ENCODE assay signal across 9 cellular contexts in the genomic region with DNA sequence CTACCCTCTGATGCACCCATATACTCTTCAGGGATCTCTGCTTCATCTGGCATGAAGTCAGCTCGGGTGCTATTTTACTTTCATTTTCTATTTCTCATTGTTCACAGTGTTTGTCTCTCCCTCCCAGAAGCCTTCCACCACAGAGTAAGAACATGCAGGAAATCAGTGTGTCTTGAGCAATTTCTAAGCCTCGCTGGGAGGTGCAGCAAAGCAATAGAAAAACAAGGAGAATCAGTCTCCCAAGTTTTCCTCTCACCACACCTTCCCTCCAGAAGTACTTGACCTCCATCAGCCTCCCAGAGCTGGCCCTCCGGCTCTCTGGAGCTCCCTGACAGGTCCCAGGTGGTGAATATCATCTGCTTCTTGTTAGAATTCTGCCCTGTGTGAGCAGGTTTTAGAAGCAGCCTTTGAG.
DNase-seq lines count a peak whose midpoint lies in the region; ATAC-seq, FAIRE-seq and TF ChIP-seq lines count a peak whose summit lies in the region.
"Had no signal": no experiment of that assay in that cellular context is flagged by ENCODE, and none has a peak within 500 bp of the region (broad histone marks: within the 10 kb centered on the region; RNA-seq: fewer than 3 reads in every experiment).

No MANE protein-coding gene starts in this region.

- H3K4me1 Mint-ChIP-seq in T-helper 17 cell: peaks cover 6% of the 10 kb centered on the region

- H3K9me3 ChIP-seq in Karpas-422 (ENCODE audit: low read length) (no peaks in the 10 kb centered on the region; the same call in 1 of the 2 replicates), T-helper 17 cell (ENCODE audit: control insufficient read depth, low read length, poor library complexity, severe bottlenecking) (no peaks in the 10 kb centered on the region), pancreas (no peaks in the 10 kb centered on the region)

- DNase-seq in NCI-H510A treated with DMSO at 0.1 percent for 48 hours (lab: John Stamatoyannopoulos, UW) (peak; percentile 54), NCI-H510A (lab: John Stamatoyannopoulos, UW) (no peak), Karpas-422 (no peak), T-helper 17 cell (no peak), epithelial cell of proximal tubule (ENCODE audit: low read depth) (peak; percentile 23), pancreas (no peak)
- no peak for DNase-seq in stimulated activated CD4-positive, alpha-beta T cell treated with anti-CD3 and anti-CD28 coated beads, Interleukin-1b, Interleukin-23, amount 100 ng/mL, for 48 hours

- intact Hi-C loops in pancreas (cut with DNase I): no loop called here

- H3K27me3 Mint-ChIP-seq in T-helper 17 cell: peaks cover 4% of the 10 kb centered on the region

- no peaks in the 10 kb centered on the region for H4K20me1 ChIP-seq in Karpas-422 (ENCODE audit: insufficient read depth, low read depth, low read length)

- H3K27ac ChIP-seq in Karpas-422 (ENCODE audit: low read length): no peak overlapping the region
- H3K27ac ChIP-seq in pancreas: peak overlapping the region in 1 of 4 donors; percentile 8
- H3K27ac ChIP-seq: C4-2B had no signal

- peak overlapping the region; percentile 30; the same call in 1 of the 2 replicates for H3K4me3 ChIP-seq in Karpas-422 (ENCODE audit: low read length)
- peak overlapping the region; percentile 45 for H3K4me3 ChIP-seq in epithelial cell of proximal tubule (ENCODE audit: low read depth, low read length)
- peak overlapping the region in 3 of 4 donors; percentile 3 to 27 (median 24) for H3K4me3 ChIP-seq in pancreas

- WGBS in pancreas, 2 donors: 5 to 8% methylated on average over 3 of the region's 3 CpGs

- H3K4me1 ChIP-seq in Karpas-422 (ENCODE audit: low read length) (no peaks in the 10 kb centered on the region), pancreas (no peaks in the 10 kb centered on the region)

- ATAC-seq in GM21825 (IDR thresholded peaks at IDR 0.05; ENCODE audit: unreplicated experiment) (peak; percentile 99), T-helper 17 cell (peak; percentile 73), pancreas (peak; percentile 55 to 98 (median 87))

- H3K27ac Mint-ChIP-seq in T-helper 17 cell: peak overlapping the region; percentile 96

- H3K27me3 ChIP-seq in Karpas-422 (ENCODE audit: low read length): no peaks in the 10 kb centered on the region
- no peaks in the 10 kb centered on the region for H3K27me3 ChIP-seq in pancreas

- H3K79me2 ChIP-seq in Karpas-422 (ENCODE audit: low read length): no peaks in the 10 kb centered on the region

- TF ChIP-seq CTCF in epithelial cell of proximal tubule (conservative IDR thresholded peaks at IDR 0.05; ENCODE audit: low read depth, low read length) (no peak), pancreas (IDR thresholded peaks at IDR 0.05) (no peak)

- no peaks in the 10 kb centered on the region for H3K36me3 ChIP-seq in Karpas-422 (ENCODE audit: insufficient read depth, low read length)
- no peaks in the 10 kb centered on the region for H3K36me3 ChIP-seq in pancreas

- H3K4me2 ChIP-seq in Karpas-422 (ENCODE audit: low read depth, low read length, poor library complexity, severe bottlenecking): peak overlapping the region; percentile 39

- H2AFZ ChIP-seq in Karpas-422 (ENCODE audit: low read length): no peak overlapping the region

- H3K9ac ChIP-seq in Karpas-422 (ENCODE audit: low read length): 0 out of 2 replicates have a peak overlapping the region, but pooled peaks have one; percentile 33

- H3K4me3 Mint-ChIP-seq in T-helper 17 cell: peak overlapping the region; percentile 90

- no peak for FAIRE-seq in pancreas (lab: Jason Lieb, UNC)

- H3K9me2 ChIP-seq in Karpas-422 (replicated peaks; ENCODE audit: insufficient read depth, low read length): no peaks in the 10 kb centered on the region

- H3K36me3 Mint-ChIP-seq in T-helper 17 cell (ENCODE audit: low read depth): peaks cover 6% of the 10 kb centered on the region

Comparison
In these comparisons a context has a peak if more than half of its experiments do, and no peak if none do; other contexts are left out.
1. DNase-seq: peak in NCI-H510A treated with DMSO at 0.1 percent for 48 hours (single experiment) and epithelial cell of proximal tubule (single experiment); none in NCI-H510A (single experiment), Karpas-422 (single experiment), T-helper 17 cell (0 of 3), pancreas (0 of 6) and stimulated activated CD4-positive, alpha-beta T cell treated with anti-CD3 and anti-CD28 coated beads, Interleukin-1b, Interleukin-23, amount 100 ng/mL, for 48 hours (single experiment).
2. Peak in every context shown above with its lines, with median percentiles within 50 percentile points of each other: ATAC-seq and H3K4me3 ChIP-seq.